ENCODE assay signal across 24 cellular contexts in genomic region chr1:160258177-160258798, GRCh38. TPM values are rescaled to one million over a fixed set of nuclear protein-coding genes. Genes with fewer than 3 reads are reported as not detected.
A peak's percentile ranks its signal among the peaks of the same experiment; 100 is the strongest.
DNase-seq lines count a peak whose midpoint lies in the region; ATAC-seq and TF ChIP-seq lines count a peak whose summit lies in the region.
"Had no signal": no experiment of that assay in that cellular context is flagged by ENCODE, and none has a peak within 500 bp of the region (broad histone marks: within the 10 kb centered on the region; RNA-seq: fewer than 3 reads in every experiment).

No MANE protein-coding gene starts in this region.

- no peaks in the 10 kb centered on the region for H3K27me3 Mint-ChIP-seq in activated naive CD4-positive, alpha-beta T cell treated with anti-CD3 and anti-CD28 coated beads for 36 hours (ENCODE audit: low read depth)
- H3K27me3 Mint-ChIP-seq in brain, result peaks cover 9% of the 10 kb centered on the region
- no peaks in the 10 kb centered on the region for H3K27me3 Mint-ChIP-seq in natural killer cell (ENCODE audit: low read depth in 2 of 2)
- H3K27me3 Mint-ChIP-seq in type B pancreatic cell, result no peaks in the 10 kb centered on the region
- H3K27me3 Mint-ChIP-seq: activated CD8-positive, alpha-beta T cell treated with anti-CD3 and anti-CD28 coated beads for 36 hours; activated naive CD4-positive, alpha-beta T cell treated with anti-CD3 and anti-CD28 coated beads, Interleukin-2, amount 10 ng/mL, durations not matched to agents 7 days and 5 days had no signal

- TF ChIP-seq CTCF in brain (conservative IDR thresholded peaks at IDR 0.05) (no peak), natural killer cell (IDR thresholded peaks at IDR 0.05) (no peak), type B pancreatic cell (conservative IDR thresholded peaks at IDR 0.05) (no peak)

- peaks cover 31% of the 10 kb centered on the region for H3K36me3 Mint-ChIP-seq in activated naive CD4-positive, alpha-beta T cell treated with anti-CD3 and anti-CD28 coated beads for 36 hours (ENCODE audit: low read depth)
- peaks cover 22% of the 10 kb centered on the region for H3K36me3 Mint-ChIP-seq in brain
- H3K36me3 Mint-ChIP-seq in natural killer cell, result no peaks in the 10 kb centered on the region
- H3K36me3 Mint-ChIP-seq in type B pancreatic cell, result peaks cover 7% of the 10 kb centered on the region

- no peak for ATAC-seq in natural killer cell
- ATAC-seq in HG03469 (IDR thresholded peaks at IDR 0.05; ENCODE audit: unreplicated experiment), result no peak
- no peak for ATAC-seq in HG03045 (IDR thresholded peaks at IDR 0.05; ENCODE audit: unreplicated experiment)
- no peak for ATAC-seq in GM18873 (IDR thresholded peaks at IDR 0.05; ENCODE audit: low FRiP score, unreplicated experiment)
- ATAC-seq: activated CD4-positive, CD25-positive, alpha-beta regulatory T cell treated with anti-CD3 and anti-CD28 coated beads, Interleukin-2, amount 50 U/mL, for 24 hours; activated CD8-positive, alpha-beta T cell treated with anti-CD3 and anti-CD28 coated beads for 36 hours; Panc1 had no signal

- H3K4me1 Mint-ChIP-seq in activated naive CD4-positive, alpha-beta T cell treated with anti-CD3 and anti-CD28 coated beads for 36 hours (ENCODE audit: low read depth), result peaks cover 58% of the 10 kb centered on the region
- H3K4me1 Mint-ChIP-seq in brain (peaks cover 63% of the 10 kb centered on the region), natural killer cell (peaks cover 18 to 35% of the 10 kb centered on the region in 2 donors), type B pancreatic cell (ENCODE audit: unreplicated experiment) (peaks cover 27% of the 10 kb centered on the region)

- CTCF ChIA-PET in activated naive CD4-positive, alpha-beta T cell treated with anti-CD3 and anti-CD28 coated beads for 36 hours (lab: Charles Lee), result interaction anchor here (3.0 kb wide), 1 partner anchor 33 kb away, joined by 19 read pairs; no protein-coding TSS in a partner anchor

- H3K9me3 Mint-ChIP-seq in activated naive CD4-positive, alpha-beta T cell treated with anti-CD3 and anti-CD28 coated beads for 36 hours, result no peaks in the 10 kb centered on the region
- peaks cover 0 to 3% (median 0%) of the 10 kb centered on the region in 5 experiments for H3K9me3 Mint-ChIP-seq in brain
- H3K9me3 Mint-ChIP-seq in natural killer cell, result no peaks in the 10 kb centered on the region
- no peaks in the 10 kb centered on the region for H3K9me3 Mint-ChIP-seq in type B pancreatic cell
- H3K9me3 Mint-ChIP-seq: activated CD8-positive, alpha-beta T cell treated with anti-CD3 and anti-CD28 coated beads for 36 hours; activated naive CD4-positive, alpha-beta T cell treated with anti-CD3 and anti-CD28 coated beads, Interleukin-2, amount 10 ng/mL, durations not matched to agents 7 days and 5 days had no signal

- intact Hi-C loops in activated naive CD4-positive, alpha-beta T cell treated with anti-CD3 and anti-CD28 coated beads for 36 hours (cut with micrococcal nuclease), result no loop called here
- intact Hi-C loops in natural killer cell (cut with micrococcal nuclease), result no loop called here

- peak overlapping the region; percentile 21 for H3K27ac Mint-ChIP-seq in activated naive CD4-positive, alpha-beta T cell treated with anti-CD3 and anti-CD28 coated beads for 36 hours
- peak overlapping the region in 4 of 5 experiments; percentile 33 to 86 (median 45) for H3K27ac Mint-ChIP-seq in brain
- H3K27ac Mint-ChIP-seq in natural killer cell, result peak overlapping the region; percentile 99 to 100
- H3K27ac Mint-ChIP-seq in type B pancreatic cell, result no peak overlapping the region
- H3K27ac Mint-ChIP-seq: activated naive CD4-positive, alpha-beta T cell treated with anti-CD3 and anti-CD28 coated beads, Interleukin-2, amount 10 ng/mL, durations not matched to agents 7 days and 5 days had no signal

- DNase-seq in activated naive CD4-positive, alpha-beta T cell treated with anti-CD3 and anti-CD28 coated beads for 36 hours, result no peak
- no peak for DNase-seq in activated naive CD4-positive, alpha-beta T cell (lab: John Stamatoyannopoulos, UW)
- no peak for DNase-seq in natural killer cell
- DNase-seq in type B pancreatic cell (ENCODE audit: extremely low spot score, unreplicated experiment), result no peak
- DNase-seq: activated CD8-positive, alpha-beta T cell treated with anti-CD3 and anti-CD28 coated beads for 36 hours; activated naive CD4-positive, alpha-beta T cell treated with anti-CD3 and anti-CD28 coated beads, Interleukin-2, amount 10 ng/mL, durations not matched to agents 7 days and 5 days; activated T-cell treated with anti-CD3 and anti-CD28 coated beads for 4 hours; BE2C; central memory CD4-positive, alpha-beta T cell; glutamatergic neuron; kidney glomerular epithelial cell; NCI-H146; NCI-H524; NK-92 treated with Interleukin-12 subunit alpha and Interleukin-12 subunit beta, amount 100 ng/mL, for 24 hours; retina; stimulated activated CD4-positive, alpha-beta T cell treated with anti-CD3 and anti-CD28 coated beads, Interleukin-4, amount 100 ng/mL, for 4 hours; stimulated activated naive CD4-positive, alpha-beta T cell treated with Interleukin-2 at 50 U/mL for 16 hours; trophoblast cell had no signal

- H3K4me3 Mint-ChIP-seq in activated naive CD4-positive, alpha-beta T cell treated with anti-CD3 and anti-CD28 coated beads for 36 hours, result no peak overlapping the region
- peak overlapping the region in 3 of 5 experiments; percentile 40 to 68 (median 64) for H3K4me3 Mint-ChIP-seq in brain
- H3K4me3 Mint-ChIP-seq in natural killer cell, result no peak overlapping the region
- peak overlapping the region; percentile 23 for H3K4me3 Mint-ChIP-seq in type B pancreatic cell
- H3K4me3 Mint-ChIP-seq: activated CD8-positive, alpha-beta T cell treated with anti-CD3 and anti-CD28 coated beads for 36 hours; activated naive CD4-positive, alpha-beta T cell treated with anti-CD3 and anti-CD28 coated beads, Interleukin-2, amount 10 ng/mL, durations not matched to agents 7 days and 5 days had no signal

RNA-seq across cellular contexts. Expression of gene DCAF8, which starts 4.1 kb away (rescaled TPM):
- 100 to 1,000 TPM; 218 to 226 TPM for total RNA-seq in activated naive CD4-positive, alpha-beta T cell treated with anti-CD3 and anti-CD28 coated beads for 36 hours
- 55.2 TPM for polyA plus RNA-seq in brain (ENCODE audit: insufficient read depth, low read depth, low replicate concordance)
- total RNA-seq in natural killer cell, result 100 to 1,000 TPM; 189 to 201 (median 189) TPM
- 127 and 154 TPM in 2 replicates for total RNA-seq in type B pancreatic cell (ENCODE audit: low replicate concordance)

RNA-seq across cellular contexts. Expression of gene PEX19, which starts 26.6 kb away (rescaled TPM):
- 10 to 100 TPM; 58.3 to 65.4 TPM for total RNA-seq in activated naive CD4-positive, alpha-beta T cell treated with anti-CD3 and anti-CD28 coated beads for 36 hours
- polyA plus RNA-seq in brain (ENCODE audit: insufficient read depth, low read depth, low replicate concordance), result 83.1 TPM
- total RNA-seq in natural killer cell (10 to 100 TPM; 41.5 to 48.8 (median 47.8) TPM), type B pancreatic cell (ENCODE audit: low replicate concordance) (50.4 and 66.9 TPM in 2 replicates)

RNA-seq across cellular contexts. Expression of gene PEA15, which starts 53.1 kb away (rescaled TPM):
- total RNA-seq in activated naive CD4-positive, alpha-beta T cell treated with anti-CD3 and anti-CD28 coated beads for 36 hours, result 10 to 100 TPM; 34.3 to 42.0 TPM
- 772 TPM for polyA plus RNA-seq in brain (ENCODE audit: insufficient read depth, low read depth, low replicate concordance)
- 10 to 100 TPM; 25.3 to 27.9 (median 25.5) TPM for total RNA-seq in natural killer cell
- 67.7 and 72.8 TPM in 2 replicates for total RNA-seq in type B pancreatic cell (ENCODE audit: low replicate concordance)

Comparison
In these comparisons a context has a peak if more than half of its experiments do, and no peak if none do; other contexts are left out.
1. H3K4me3 Mint-ChIP-seq: peak in brain (3 of 5) and type B pancreatic cell (single experiment); none in activated naive CD4-positive, alpha-beta T cell treated with anti-CD3 and anti-CD28 coated beads for 36 hours (single experiment) and natural killer cell (single experiment).